Comparison of ENCODE assay signal across 8 cellular contexts in the genomic region with DNA sequence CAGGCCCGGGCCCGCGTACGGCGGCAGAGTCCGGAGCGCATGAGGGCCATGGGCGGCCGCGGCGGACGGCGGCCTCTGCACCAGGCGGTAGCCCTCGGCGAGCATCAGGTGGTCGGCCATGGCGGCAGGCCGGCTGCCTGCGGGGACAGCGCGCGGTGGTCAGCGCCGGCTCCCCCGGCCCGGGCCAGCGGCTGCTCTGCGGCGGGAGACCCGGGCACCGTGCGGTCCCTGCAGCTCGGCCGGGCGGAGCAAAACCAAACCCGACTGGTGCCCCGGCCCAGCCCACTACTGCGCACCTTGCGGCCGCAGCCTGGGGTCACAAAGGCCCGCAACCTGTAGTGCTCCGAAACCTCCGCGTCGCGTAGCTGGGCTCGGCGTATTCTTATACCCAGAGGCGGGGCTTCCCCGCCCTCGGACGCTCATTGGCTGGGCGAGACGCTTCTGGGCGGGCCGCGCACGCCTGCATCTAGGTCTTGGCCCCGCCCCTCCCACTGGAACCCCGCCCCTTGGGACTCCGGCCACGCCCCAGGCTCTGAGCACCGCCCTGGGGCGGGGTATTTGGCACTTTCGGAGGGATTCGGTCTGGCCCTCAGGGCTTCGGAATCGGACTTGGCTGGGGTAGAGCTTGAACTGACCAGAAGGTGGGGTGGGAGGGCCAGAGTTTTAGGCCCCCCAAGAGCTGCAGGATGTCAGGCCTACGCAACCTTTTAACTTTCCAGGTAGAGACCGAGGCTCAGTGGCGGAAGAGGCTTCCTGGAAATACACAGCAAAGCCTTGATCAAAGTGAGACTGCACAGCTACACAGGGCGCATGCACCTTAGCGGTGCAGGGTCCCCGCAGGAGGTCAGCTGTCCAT. TPM values are rescaled to one million over a fixed set of nuclear protein-coding genes. Genes with fewer than 3 reads are reported as not detected.
DNase-seq lines count a peak whose midpoint lies in the region; ATAC-seq, FAIRE-seq and TF ChIP-seq lines count a peak whose summit lies in the region.

A gene with protein sequence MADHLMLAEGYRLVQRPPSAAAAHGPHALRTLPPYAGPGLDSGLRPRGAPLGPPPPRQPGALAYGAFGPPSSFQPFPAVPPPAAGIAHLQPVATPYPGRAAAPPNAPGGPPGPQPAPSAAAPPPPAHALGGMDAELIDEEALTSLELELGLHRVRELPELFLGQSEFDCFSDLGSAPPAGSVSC (minus strand): TSS at position 356 of the 856 bp plus-strand sequence. CDS start 236 bp downstream, at position 120.

- peak within 1 kb of the TSS; percentile 67 for H3K4me3 ChIP-seq in Jurkat, Clone E6-1 (ENCODE audit: low read length)
- peak within 1 kb of the TSS; percentile 64 for H3K4me3 ChIP-seq in fibroblast of the aortic adventitia (ENCODE audit: low read depth, low read length)

- peak; percentile 40 for FAIRE-seq in RCC 7860 (lab: Jason Lieb, UNC)

- H3K27ac Mint-ChIP-seq in nephron: peak within 1 kb of the TSS in 2 of 3 experiments; percentile 7 to 46

- H3K4me1 Mint-ChIP-seq in nephron: peaks cover 5% of the 10 kb centered on the region

- H3K4me3 Mint-ChIP-seq in nephron: peak within 1 kb of the TSS; percentile 84 to 89 (median 88)

- TF ChIP-seq CTCF in fibroblast of the aortic adventitia (IDR thresholded peaks at IDR 0.05; ENCODE audit: insufficient read depth, low read length): no peak
- no peak for TF ChIP-seq CTCF in nephron (IDR thresholded peaks at IDR 0.05; ENCODE audit: unreplicated experiment in 3 of 3)

- H3K27me3 Mint-ChIP-seq in nephron (ENCODE audit: low read depth): peaks cover 35% of the 10 kb centered on the region

- peak; percentile 97 for DNase-seq in DMS53 (lab: John Stamatoyannopoulos, UW)
- DNase-seq in Jurkat, Clone E6-1 (ENCODE audit: low read depth, low spot score): peak; percentile 84
- peak; percentile 69 for DNase-seq in RCC 7860 (ENCODE audit: low spot score)
- peak; percentile 96 for DNase-seq in activated effector memory CD4-positive, alpha-beta T cell treated with Interleukin-2 at 50 U/mL for 16 hours
- DNase-seq in fibroblast of the aortic adventitia (ENCODE audit: low read depth): peak; percentile 83
- DNase-seq in stimulated activated naive CD8-positive, alpha-beta T cell treated with anti-CD3 and anti-CD28 coated beads, Interleukin-15, Interleukin-2, amounts not matched to agents 100 U/mL and 50 U/mL, for 24 hours: peak; percentile 96

- H3K9me3 Mint-ChIP-seq in nephron: no peaks in the 10 kb centered on the region

- H3K36me3 Mint-ChIP-seq in nephron (ENCODE audit: low read depth): no peaks in the 10 kb centered on the region

- peak; percentile 91 for ATAC-seq in GM21619 (IDR thresholded peaks at IDR 0.05; ENCODE audit: unreplicated experiment)
- peak; percentile 97 for ATAC-seq in stimulated activated naive CD8-positive, alpha-beta T cell treated with anti-CD3 and anti-CD28 coated beads, Interleukin-15, Interleukin-2, amounts not matched to agents 100 U/mL and 50 U/mL, for 24 hours

RNA-seq across cellular contexts. Expression of the gene that starts here (rescaled TPM):
- not detected for polyA plus RNA-seq in Jurkat, Clone E6-1 (2012; ENCODE audit: insufficient read depth, insufficient read length)
- total RNA-seq in fibroblast of the aortic adventitia (ENCODE audit: low replicate concordance): 3.5 and 3.6 TPM in 2 replicates

Comparison
In these comparisons a context has a peak if more than half of its experiments do, and no peak if none do; other contexts are left out.
1. Peak in every context shown above with its lines: DNase-seq, ATAC-seq and H3K4me3 ChIP-seq.